ENCODE assay signal across 11 cellular contexts in the genomic region with DNA sequence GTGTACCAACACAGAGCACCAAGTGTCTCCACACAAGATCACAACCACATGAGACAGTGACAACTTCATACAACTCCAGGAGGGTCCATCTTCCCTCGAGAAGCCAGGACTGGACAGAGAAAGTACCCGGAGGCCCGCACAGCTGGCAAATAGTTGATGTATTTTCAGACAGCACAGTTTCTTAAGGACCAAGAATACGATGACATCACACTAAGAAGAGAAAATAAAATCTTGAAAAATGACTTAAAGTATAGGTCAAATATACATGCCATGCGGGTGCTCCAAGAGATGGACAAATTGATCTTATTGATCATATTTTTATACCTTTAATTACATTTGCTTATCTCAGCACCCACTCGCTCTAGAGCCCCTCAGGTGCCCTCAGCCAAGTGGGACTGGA.
"Had no signal": no experiment of that assay in that cellular context is flagged by ENCODE, and none has a peak within 500 bp of the region (broad histone marks: within the 10 kb centered on the region; RNA-seq: fewer than 3 reads in every experiment).

No MANE protein-coding gene starts in this region.

- H3K4me2 ChIP-seq: GM23338 had no signal

- H3K27ac ChIP-seq: GM23248 had no signal

- H3K4me1 ChIP-seq: HAP-1 had no signal

- H3K9ac ChIP-seq: GM23248 had no signal

- H2AFZ ChIP-seq: GM23248, GM23338 had no signal

- H3K4me3 ChIP-seq: GM23248, GM23338, HAP-1 had no signal

- H3K36me3 ChIP-seq: HAP-1 had no signal

- H3K27ac Mint-ChIP-seq: GM23338, H9, HFFc6 had no signal

- DNase-seq: GM23248, GOT3, H7, H9, HCEC 1CT, HFFc6 had no signal

- ATAC-seq: GM23338, HCT116 had no signal

- H3K4me1 Mint-ChIP-seq: GM23338, H9 had no signal

- H3K4me3 Mint-ChIP-seq: GM23338, H9, HFFc6 had no signal

- FAIRE-seq: H1, H54 had no signal
